Comparison of ENCODE assay signal across 1 cellular context in genomic region chr6:47836639-47837038, GRCh38.
TF ChIP-seq lines count a peak whose summit lies in the region.

No MANE protein-coding gene starts in this region.

TF ChIP-seq in WTC11, 78 proteins besides CTCF, POLR2A, EP300 and RAD21 (continued from another document):
- no peak for TF ChIP-seq ZNF532 (CRISPR knock-in tag; IDR thresholded peaks at IDR 0.05; ENCODE audit: borderline replicate concordance)
- TF ChIP-seq ESRRA (CRISPR knock-in tag; IDR thresholded peaks at IDR 0.05; ENCODE audit: borderline replicate concordance): no peak
- TF ChIP-seq EMX1 (CRISPR knock-in tag; IDR thresholded peaks at IDR 0.05): no peak
- TF ChIP-seq NR3C1 (CRISPR knock-in tag; conservative IDR thresholded peaks at IDR 0.05; ENCODE audit: low read depth): no peak
- TF ChIP-seq, protein P1, sequence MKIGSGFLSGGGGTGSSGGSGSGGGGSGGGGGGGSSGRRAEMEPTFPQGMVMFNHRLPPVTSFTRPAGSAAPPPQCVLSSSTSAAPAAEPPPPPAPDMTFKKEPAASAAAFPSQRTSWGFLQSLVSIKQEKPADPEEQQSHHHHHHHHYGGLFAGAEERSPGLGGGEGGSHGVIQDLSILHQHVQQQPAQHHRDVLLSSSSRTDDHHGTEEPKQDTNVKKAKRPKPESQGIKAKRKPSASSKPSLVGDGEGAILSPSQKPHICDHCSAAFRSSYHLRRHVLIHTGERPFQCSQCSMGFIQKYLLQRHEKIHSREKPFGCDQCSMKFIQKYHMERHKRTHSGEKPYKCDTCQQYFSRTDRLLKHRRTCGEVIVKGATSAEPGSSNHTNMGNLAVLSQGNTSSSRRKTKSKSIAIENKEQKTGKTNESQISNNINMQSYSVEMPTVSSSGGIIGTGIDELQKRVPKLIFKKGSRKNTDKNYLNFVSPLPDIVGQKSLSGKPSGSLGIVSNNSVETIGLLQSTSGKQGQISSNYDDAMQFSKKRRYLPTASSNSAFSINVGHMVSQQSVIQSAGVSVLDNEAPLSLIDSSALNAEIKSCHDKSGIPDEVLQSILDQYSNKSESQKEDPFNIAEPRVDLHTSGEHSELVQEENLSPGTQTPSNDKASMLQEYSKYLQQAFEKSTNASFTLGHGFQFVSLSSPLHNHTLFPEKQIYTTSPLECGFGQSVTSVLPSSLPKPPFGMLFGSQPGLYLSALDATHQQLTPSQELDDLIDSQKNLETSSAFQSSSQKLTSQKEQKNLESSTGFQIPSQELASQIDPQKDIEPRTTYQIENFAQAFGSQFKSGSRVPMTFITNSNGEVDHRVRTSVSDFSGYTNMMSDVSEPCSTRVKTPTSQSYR (CRISPR knock-in tag; IDR thresholded peaks at IDR 0.05): no peak
- TF ChIP-seq IRF2 (CRISPR knock-in tag; IDR thresholded peaks at IDR 0.05; ENCODE audit: borderline replicate concordance, low read depth): no peak
- TF ChIP-seq ZNF396 (CRISPR knock-in tag; IDR thresholded peaks at IDR 0.05; ENCODE audit: borderline replicate concordance): no peak
- TF ChIP-seq SMAD3 (CRISPR knock-in tag; IDR thresholded peaks at IDR 0.05; ENCODE audit: borderline replicate concordance): no peak
- no peak for TF ChIP-seq JAZF1 (CRISPR knock-in tag; IDR thresholded peaks at IDR 0.05)
TF ChIP-seq in WTC11: peak in this region for 0.
